Comparison of ENCODE assay signal across 20 cellular contexts in the genomic region with DNA sequence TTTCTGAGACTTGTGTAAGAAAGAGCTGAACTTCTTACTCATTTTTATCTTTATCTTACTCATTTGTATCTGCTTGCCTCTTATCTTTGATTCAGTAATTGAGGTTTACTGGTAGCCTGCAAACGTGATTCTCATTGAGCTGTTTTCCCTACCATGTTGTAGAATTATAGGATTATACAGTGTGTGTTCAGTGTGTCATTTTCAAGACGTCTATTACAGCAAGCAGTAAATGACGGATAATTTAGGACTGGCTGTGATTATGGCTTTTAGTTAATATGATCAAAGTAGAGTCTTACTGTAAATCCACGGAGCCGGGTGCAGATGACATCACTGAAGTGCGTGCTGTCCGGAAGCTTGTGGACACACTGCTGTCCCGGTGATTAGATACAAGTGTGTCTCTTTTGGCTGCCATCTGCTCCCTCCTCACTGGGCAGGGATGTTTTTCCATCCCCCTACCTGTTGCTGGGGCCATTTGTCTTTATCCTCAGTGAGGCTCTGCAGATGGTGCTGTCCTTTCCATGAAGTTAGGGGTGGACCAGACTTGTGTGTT. TPM values are rescaled to one million over a fixed set of nuclear protein-coding genes. Genes with fewer than 3 reads are reported as not detected.
A peak's percentile ranks its signal among the peaks of the same experiment; 100 is the strongest.
DNase-seq lines count a peak whose midpoint lies in the region; ATAC-seq and TF ChIP-seq lines count a peak whose summit lies in the region.
"Had no signal": no experiment of that assay in that cellular context is flagged by ENCODE, and none has a peak within 500 bp of the region (broad histone marks: within the 10 kb centered on the region; RNA-seq: fewer than 3 reads in every experiment).

No MANE protein-coding gene starts in this region.

- no peak for ATAC-seq in T-cell (replicated peaks in 1 of 4)

- TF ChIP-seq CTCF in BE2C (IDR thresholded peaks at IDR 0.05; ENCODE audit: low read depth, low read length), result no peak

- CTCF ChIA-PET in T-cell (lab: Charles Lee), result no interaction called here

- no peaks in the 10 kb centered on the region for H3K27me3 ChIP-seq in BE2C
- H3K27me3 ChIP-seq: hepatocyte, right atrium auricular region had no signal

- H3K4me1 Mint-ChIP-seq in T-cell, result peaks cover 33 to 42% (median 41%) of the 10 kb centered on the region in 3 donors

- H3K9me3 Mint-ChIP-seq in T-cell, result no peaks in the 10 kb centered on the region
- H3K9me3 Mint-ChIP-seq: activated naive CD4-positive, alpha-beta T cell treated with anti-CD3 and anti-CD28 coated beads, Interleukin-2, amount 10 ng/mL, durations not matched to agents 7 days and 5 days; brain had no signal

- peaks cover 66% of the 10 kb centered on the region for H3K36me3 ChIP-seq in BE2C

- no peak overlapping the region for H3K4me3 ChIP-seq in BE2C (ENCODE audit: low read depth, low read length)
- H3K4me3 ChIP-seq: hepatocyte, right atrium auricular region had no signal

- DNase-seq in BE2C (peak; percentile 38), G401 (ENCODE audit: low spot score) (peak; percentile 53), T-cell (no peak), left kidney (ENCODE audit: low read depth, low spot score) (peak; percentile 43), germinal center (ENCODE audit: low spot score) (no peak), COR-L47 (lab: John Stamatoyannopoulos, UW) (no peak), LoVo (ENCODE audit: low spot score) (no peak)
- no peak for DNase-seq in stimulated activated CD4-positive, alpha-beta T cell treated with anti-CD3 and anti-CD28 coated beads, Interleukin-2, amount 100 ng/mL, for 24 hours
- DNase-seq: activated naive CD4-positive, alpha-beta T cell treated with anti-CD3 and anti-CD28 coated beads, Interleukin-2, amount 10 ng/mL, durations not matched to agents 7 days and 5 days; DMS 273 treated with DMSO at 0.1 percent for 48 hours; HCEC 1CT; kidney glomerular epithelial cell; midbrain; NCI-H146; OCI-M1; stimulated activated CD4-positive, alpha-beta T cell treated with anti-CD3 and anti-CD28 coated beads, Interleukin-1b, Interleukin-23, amount 100 ng/mL, for 48 hours had no signal

- POLR2A ChIA-PET in T-cell (lab: Charles Lee), result no interaction called here

- in situ Hi-C loops in G401 (cut with HindIII; ENCODE audit: low sequenced_read_pairs), result no loop called here

- peaks cover 25% of the 10 kb centered on the region for H3K4me1 ChIP-seq in BE2C

- peaks cover 51% of the 10 kb centered on the region for H3K36me3 Mint-ChIP-seq in T-cell

- peak overlapping the region; percentile 9 to 53 for H3K27ac Mint-ChIP-seq in T-cell
- H3K27ac Mint-ChIP-seq: activated naive CD4-positive, alpha-beta T cell treated with anti-CD3 and anti-CD28 coated beads, Interleukin-2, amount 10 ng/mL, durations not matched to agents 7 days and 5 days had no signal

- no peak overlapping the region for H3K4me3 Mint-ChIP-seq in T-cell
- H3K4me3 Mint-ChIP-seq: activated naive CD4-positive, alpha-beta T cell treated with anti-CD3 and anti-CD28 coated beads, Interleukin-2, amount 10 ng/mL, durations not matched to agents 7 days and 5 days had no signal

- no peaks in the 10 kb centered on the region for H3K27me3 Mint-ChIP-seq in T-cell
- H3K27me3 Mint-ChIP-seq: activated naive CD4-positive, alpha-beta T cell treated with anti-CD3 and anti-CD28 coated beads, Interleukin-2, amount 10 ng/mL, durations not matched to agents 7 days and 5 days had no signal

- no peaks in the 10 kb centered on the region for H3K9me3 ChIP-seq in BE2C
- H3K9me3 ChIP-seq: right atrium auricular region had no signal

RNA-seq across cellular contexts. Expression of a gene that starts 6.0 kb away (rescaled TPM):
- 199 TPM for polyA plus RNA-seq in BE2C (2012; ENCODE audit: insufficient read depth, insufficient read length, low read depth)
- 58.0 and 58.9 TPM in 2 replicates for total RNA-seq in G401 (2014; rRNA removed; shearing (Covaris generic))
- 10 to 100 TPM; 72.6 to 95.4 (median 90.4) TPM for total RNA-seq in T-cell

RNA-seq across cellular contexts. Expression of a gene that starts 20.0 kb away (rescaled TPM):
- 2.2 TPM for polyA plus RNA-seq in BE2C (2012; ENCODE audit: insufficient read depth, insufficient read length, low read depth)
- not detected in 2 replicates for total RNA-seq in G401 (2014; rRNA removed; shearing (Covaris generic))
- total RNA-seq in T-cell, result 10 to 100 TPM; 16.8 to 37.1 (median 26.1) TPM

RNA-seq across cellular contexts. Expression of a gene that starts 32.2 kb away (rescaled TPM):
- 0.36 TPM for polyA plus RNA-seq in BE2C (2012; ENCODE audit: insufficient read depth, insufficient read length, low read depth)
- total RNA-seq in G401 (2014; rRNA removed; shearing (Covaris generic)), result not detected in 2 replicates
- total RNA-seq in T-cell, result 1 to 10 TPM in 1 of 5 donors, under 1 TPM in 1, not detected in 3; 0.56 to 5.0 TPM
- total RNA-seq: activated CD8-positive, alpha-beta memory T cell treated with anti-CD3 and anti-CD28 coated beads for 36 hours had no signal

RNA-seq across cellular contexts. Expression of a gene that starts 45.1 kb away (rescaled TPM):
- 324 TPM for polyA plus RNA-seq in BE2C (2012; ENCODE audit: insufficient read depth, insufficient read length, low read depth)
- 35.4 and 51.3 TPM in 2 replicates for total RNA-seq in G401 (2014; rRNA removed; shearing (Covaris generic))
- total RNA-seq in T-cell, result 100 to 1,000 TPM in 1 of 5 donors, 10 to 100 TPM in 4; 50.6 to 105 (median 62.4) TPM

RNA-seq across cellular contexts. Expression of a gene that starts 55.5 kb away (rescaled TPM):
- polyA plus RNA-seq in BE2C (2012; ENCODE audit: insufficient read depth, insufficient read length, low read depth), result 104 TPM
- 49.6 and 76.2 TPM in 2 replicates for total RNA-seq in G401 (2014; rRNA removed; shearing (Covaris generic))
- 10 to 100 TPM; 41.4 to 49.0 (median 43.6) TPM for total RNA-seq in T-cell

Comparison
In these comparisons a context has a peak if more than half of its experiments do, and no peak if none do; other contexts are left out.
1. DNase-seq: peak in BE2C (single experiment), G401 (single experiment) and left kidney (single experiment); none in T-cell (0 of 34), stimulated activated CD4-positive, alpha-beta T cell treated with anti-CD3 and anti-CD28 coated beads, Interleukin-2, amount 100 ng/mL, for 24 hours (0 of 2), germinal center (single experiment), COR-L47 (single experiment) and LoVo (single experiment).
2. RNA of a gene that starts 20.0 kb away (total RNA-seq): 16.8 to 37.1 TPM in T-cell; not detected in G401; every median in the first group is over 10 times any median in the second.